In genomic region chr2:206657087-206657486, GRCh38 we compare ENCODE assay signal across 27 cellular contexts. TPM values are rescaled to one million over a fixed set of nuclear protein-coding genes. Genes with fewer than 3 reads are reported as not detected.
"Had no signal": no experiment of that assay in that cellular context is flagged by ENCODE, and none has a peak within 500 bp of the region (broad histone marks: within the 10 kb centered on the region; RNA-seq: fewer than 3 reads in every experiment).

No MANE protein-coding gene starts in this region.

- H3K4me3 Mint-ChIP-seq: activated CD4-positive, alpha-beta memory T cell treated with anti-CD3 and anti-CD28 coated beads for 36 hours; activated naive CD4-positive, alpha-beta T cell treated with anti-CD3 and anti-CD28 coated beads, Interleukin-2, amount 50 U/mL, for 24 hours; activated T-cell treated with anti-CD3 and anti-CD28 coated beads, Interleukin-2, amount 50 U/mL, for 24 hours; mesothelial cell of epicardium; naive B cell; stimulated activated naive CD8-positive, alpha-beta T cell treated with anti-CD3 and anti-CD28 coated beads, Interleukin-15, Interleukin-2, amounts not matched to agents 100 ng/mL and 50 ng/mL, for 24 hours had no signal

- H3K36me3 ChIP-seq: esophagus muscularis mucosa, gastroesophageal sphincter, ovary, right lobe of liver, thyroid gland, upper lobe of left lung, vagina had no signal

- H3K27me3 ChIP-seq: esophagus muscularis mucosa, gastroesophageal sphincter, hepatocyte, ovary, right lobe of liver, thyroid gland, upper lobe of left lung, vagina had no signal

- H3K27ac ChIP-seq: esophagus muscularis mucosa, gastroesophageal sphincter, hepatocyte, ovary, right lobe of liver, thyroid gland, upper lobe of left lung, vagina, VCaP had no signal

- H2AFZ ChIP-seq: hepatocyte had no signal

- H3K4me3 ChIP-seq: esophagus muscularis mucosa, gastroesophageal sphincter, hepatocyte, ovary, right lobe of liver, thyroid gland, upper lobe of left lung, vagina had no signal

- H3K4me1 ChIP-seq: esophagus muscularis mucosa, gastroesophageal sphincter, right lobe of liver, thyroid gland, upper lobe of left lung, vagina had no signal

- H3K27ac Mint-ChIP-seq: activated CD4-positive, alpha-beta memory T cell treated with anti-CD3 and anti-CD28 coated beads for 36 hours; activated naive CD4-positive, alpha-beta T cell treated with anti-CD3 and anti-CD28 coated beads, Interleukin-2, amount 50 U/mL, for 24 hours; activated T-cell treated with anti-CD3 and anti-CD28 coated beads, Interleukin-2, amount 50 U/mL, for 24 hours; mesothelial cell of epicardium; naive B cell; progenitor cell of endocrine pancreas; stimulated activated naive CD8-positive, alpha-beta T cell treated with anti-CD3 and anti-CD28 coated beads, Interleukin-15, Interleukin-2, amounts not matched to agents 100 ng/mL and 50 ng/mL, for 24 hours had no signal

- H3K4me2 ChIP-seq: hepatocyte had no signal

- DNase-seq: activated CD4-positive, alpha-beta memory T cell treated with anti-CD3 and anti-CD28 coated beads for 36 hours; activated CD4-positive, alpha-beta T cell treated with anti-CD3 and anti-CD28 coated beads for 48 hours; activated CD8-positive, alpha-beta memory T cell treated with anti-CD3 and anti-CD28 coated beads, Interleukin-2, amount 50 U/mL, for 48 hours; activated gamma-delta T cell treated with Interleukin-2 at 50 U/mL for 16 hours; activated T-cell treated with anti-CD3 and anti-CD28 coated beads, Interleukin-2, amount 50 U/mL, for 24 hours; dermis blood vessel endothelial cell; effector CD4-positive, alpha-beta T cell; islet precursor cell; left ventricle myocardium superior; naive B cell; ovary; right lobe of liver; stimulated activated CD4-positive, alpha-beta T cell treated with anti-CD3 and anti-CD28 coated beads, Interleukin-2, amount 100 ng/mL, for 48 hours; substantia nigra; thyroid gland; upper lobe of left lung had no signal

- H3K9me3 ChIP-seq: ovary, right lobe of liver, thyroid gland, upper lobe of left lung, vagina had no signal

- H3K79me2 ChIP-seq: hepatocyte had no signal

- H3K4me1 Mint-ChIP-seq: activated naive CD4-positive, alpha-beta T cell treated with anti-CD3 and anti-CD28 coated beads, Interleukin-2, amount 50 U/mL, for 24 hours; mesothelial cell of epicardium; naive B cell had no signal

- ATAC-seq: gastroesophageal sphincter, left ventricle myocardium superior, right lobe of liver had no signal

RNA-seq across cellular contexts. Expression of gene FAM237A, which starts 14.8 kb away (rescaled TPM):
- total RNA-seq: activated CD4-positive, alpha-beta memory T cell treated with anti-CD3 and anti-CD28 coated beads for 36 hours; dermis blood vessel endothelial cell; esophagus muscularis mucosa; gastroesophageal sphincter; hepatocyte; mesothelial cell of epicardium; ovary; progenitor cell of endocrine pancreas; renal cortical epithelial cell; right lobe of liver; skeletal muscle tissue; thyroid gland; upper lobe of left lung; vagina had no signal
